8 cellular contexts compared by ENCODE assay signal in genomic region chr9:4984171-4984570, GRCh38. TPM values are rescaled to one million over a fixed set of nuclear protein-coding genes. Genes with fewer than 3 reads are reported as not detected.
DNase-seq lines count a peak whose midpoint lies in the region; ATAC-seq and TF ChIP-seq lines count a peak whose summit lies in the region.

No MANE protein-coding gene starts in this region.

- H3K27ac Mint-ChIP-seq in activated T-helper 1 cell treated with anti-CD3 and anti-CD28 coated beads, Interleukin-12 subunit alpha, Interleukin-12 subunit beta, Interleukin-2, Interleukin-4 antibody, amounts not matched to agents 30 ng/mL and 10 ng/mL and 1 ng/mL, durations not matched to agents 14 hours and 24 hours and 36 hours: peak overlapping the region; percentile 96

- intact Hi-C loops in Right ventricle myocardium inferior (cut with DNase I) (loop anchor here (2.0 to 10.0 kb wide), 3 partner anchors 191 to 611 kb away; partner anchors contain the start of gene RCL1), cardiac septum (cut with DNase I) (loop anchor here (2.0 to 10.0 kb wide), 4 partner anchors 47 to 621 kb away; partner anchors contain the start of genes PLPP6, RCL1 and SPATA6L)
- intact Hi-C loops in activated T-helper 1 cell treated with anti-CD3 and anti-CD28 coated beads, Interleukin-12 subunit alpha, Interleukin-12 subunit beta, Interleukin-2, Interleukin-4 antibody, amounts not matched to agents 30 ng/mL and 10 ng/mL and 1 ng/mL, durations not matched to agents 14 hours and 24 hours and 36 hours (cut with micrococcal nuclease): loop anchor here (1.0 to 10.0 kb wide), 12 partner anchors 19 to 1597 kb away; partner anchors contain the start of genes AK3, CDC37L1, GLIS3 and PDCD1LG2

- peaks cover 29% of the 10 kb centered on the region for H3K79me2 ChIP-seq in hepatocyte

- peak overlapping the region; percentile 87 for H2AFZ ChIP-seq in hepatocyte

- H3K27ac ChIP-seq in hepatocyte: peak overlapping the region; percentile 100

- no peak for TF ChIP-seq CTCF in hepatocyte (IDR thresholded peaks at IDR 0.05; ENCODE audit: poor library complexity)

- no peaks in the 10 kb centered on the region for H3K9me2 ChIP-seq in hepatocyte (replicated peaks; ENCODE audit: insufficient read depth)

- H3K4me1 ChIP-seq in hepatocyte (ENCODE audit: insufficient read depth): peaks cover 22% of the 10 kb centered on the region
- peaks cover 35% of the 10 kb centered on the region for H3K4me1 ChIP-seq in skeletal muscle satellite cell (ENCODE audit: control insufficient read depth, insufficient read depth, low read length)

- H3K9me3 Mint-ChIP-seq in activated T-helper 1 cell treated with anti-CD3 and anti-CD28 coated beads, Interleukin-12 subunit alpha, Interleukin-12 subunit beta, Interleukin-2, Interleukin-4 antibody, amounts not matched to agents 30 ng/mL and 10 ng/mL and 1 ng/mL, durations not matched to agents 14 hours and 24 hours and 36 hours: no peaks in the 10 kb centered on the region

- H3K4me1 Mint-ChIP-seq in activated T-helper 1 cell treated with anti-CD3 and anti-CD28 coated beads, Interleukin-12 subunit alpha, Interleukin-12 subunit beta, Interleukin-2, Interleukin-4 antibody, amounts not matched to agents 30 ng/mL and 10 ng/mL and 1 ng/mL, durations not matched to agents 14 hours and 24 hours and 36 hours (ENCODE audit: low read depth): peaks cover 61% of the 10 kb centered on the region

- ATAC-seq in Right ventricle myocardium inferior: peak; percentile 32
- ATAC-seq in HG03439 (IDR thresholded peaks at IDR 0.05; ENCODE audit: unreplicated experiment): peak; percentile 2
- ATAC-seq in GM21423 (IDR thresholded peaks at IDR 0.05; ENCODE audit: unreplicated experiment): no peak
- ATAC-seq in HG03457 (IDR thresholded peaks at IDR 0.05; ENCODE audit: unreplicated experiment): no peak

- H3K9me3 ChIP-seq in hepatocyte (ENCODE audit: low read depth) (no peaks in the 10 kb centered on the region), skeletal muscle satellite cell (replicated peaks; ENCODE audit: low read length) (no peaks in the 10 kb centered on the region)

- DNase-seq in Right ventricle myocardium inferior (ENCODE audit: missing footprints) (no peak), cardiac septum (ENCODE audit: low spot score) (no peak), hepatocyte (ENCODE audit: low spot score) (peak; percentile 68)
- DNase-seq in activated T-helper 1 cell treated with anti-CD3 and anti-CD28 coated beads, Interleukin-12 subunit alpha, Interleukin-12 subunit beta, Interleukin-2, Interleukin-4 antibody, amounts not matched to agents 30 ng/mL and 10 ng/mL and 1 ng/mL, durations not matched to agents 14 hours and 24 hours and 36 hours (ENCODE audit: low spot score): no peak

- peak overlapping the region; percentile 87 for H3K9ac ChIP-seq in skeletal muscle satellite cell (ENCODE audit: low read depth, low read length)

- H3K27me3 Mint-ChIP-seq in activated T-helper 1 cell treated with anti-CD3 and anti-CD28 coated beads, Interleukin-12 subunit alpha, Interleukin-12 subunit beta, Interleukin-2, Interleukin-4 antibody, amounts not matched to agents 30 ng/mL and 10 ng/mL and 1 ng/mL, durations not matched to agents 14 hours and 24 hours and 36 hours (ENCODE audit: insufficient read depth): no peaks in the 10 kb centered on the region

- H3K27me3 ChIP-seq in hepatocyte (no peaks in the 10 kb centered on the region), skeletal muscle satellite cell (ENCODE audit: control insufficient read depth, insufficient read depth, low read length) (no peaks in the 10 kb centered on the region)

- H3K4me3 Mint-ChIP-seq in activated T-helper 1 cell treated with anti-CD3 and anti-CD28 coated beads, Interleukin-12 subunit alpha, Interleukin-12 subunit beta, Interleukin-2, Interleukin-4 antibody, amounts not matched to agents 30 ng/mL and 10 ng/mL and 1 ng/mL, durations not matched to agents 14 hours and 24 hours and 36 hours: peak overlapping the region; percentile 92

- H4K20me1 ChIP-seq in hepatocyte (ENCODE audit: insufficient read depth, poor library complexity, severe bottlenecking): no peaks in the 10 kb centered on the region

- 12% methylated on average over 19 of the region's 19 CpGs for WGBS in hepatocyte (ENCODE audit: low lambda C conversion rate, missing lambda C conversion rate)

- H3K36me3 ChIP-seq in hepatocyte (replicated peaks; ENCODE audit: insufficient read depth, low read depth) (no peaks in the 10 kb centered on the region), skeletal muscle satellite cell (ENCODE audit: insufficient read depth, low read length) (no peaks in the 10 kb centered on the region)

- H3K36me3 Mint-ChIP-seq in activated T-helper 1 cell treated with anti-CD3 and anti-CD28 coated beads, Interleukin-12 subunit alpha, Interleukin-12 subunit beta, Interleukin-2, Interleukin-4 antibody, amounts not matched to agents 30 ng/mL and 10 ng/mL and 1 ng/mL, durations not matched to agents 14 hours and 24 hours and 36 hours (ENCODE audit: low read depth): peaks cover 10% of the 10 kb centered on the region

- H3K4me2 ChIP-seq in hepatocyte (peak overlapping the region; percentile 89), skeletal muscle satellite cell (ENCODE audit: low read length) (peak overlapping the region; percentile 91)

- H3K4me3 ChIP-seq in hepatocyte (peak overlapping the region; percentile 87), skeletal muscle satellite cell (ENCODE audit: low read length) (peak overlapping the region; percentile 88)

RNA-seq across cellular contexts. Expression of gene JAK2, which starts 0.9 kb away (rescaled TPM):
- 17.6 TPM for total RNA-seq in Right ventricle myocardium inferior
- 52.8 TPM for total RNA-seq in cardiac septum
- total RNA-seq in activated T-helper 1 cell treated with anti-CD3 and anti-CD28 coated beads, Interleukin-12 subunit alpha, Interleukin-12 subunit beta, Interleukin-2, Interleukin-4 antibody, amounts not matched to agents 30 ng/mL and 10 ng/mL and 1 ng/mL, durations not matched to agents 14 hours and 24 hours and 36 hours: 30.8 and 32.0 TPM in 2 replicates
- 17.1 and 20.8 TPM in 2 replicates for total RNA-seq in hepatocyte
- 11.8 and 14.3 TPM in 2 replicates for polyA plus RNA-seq in hepatocyte
- total RNA-seq in skeletal muscle satellite cell (2012; rRNA removed): 7.1 and 7.9 TPM in 2 replicates

Comparison
In these comparisons a context has a peak if more than half of its experiments do, and no peak if none do; other contexts are left out.
1. ATAC-seq: peak in Right ventricle myocardium inferior (single experiment) and HG03439 (single experiment); none in GM21423 (single experiment) and HG03457 (single experiment).